ENCODE assay signal across 38 cellular contexts in genomic region chr3:14641346-14641745, GRCh38. TPM values are rescaled to one million over a fixed set of nuclear protein-coding genes. Genes with fewer than 3 reads are reported as not detected.
"Had no signal": no experiment of that assay in that cellular context is flagged by ENCODE, and none has a peak within 500 bp of the region (broad histone marks: within the 10 kb centered on the region; RNA-seq: fewer than 3 reads in every experiment).

No MANE protein-coding gene starts in this region.

- H3K9me3 Mint-ChIP-seq: activated naive CD4-positive, alpha-beta T cell treated with anti-CD3 and anti-CD28 coated beads for 36 hours; activated naive CD4-positive, alpha-beta T cell treated with anti-CD3 and anti-CD28 coated beads, Interleukin-2, amount 10 ng/mL, durations not matched to agents 7 days and 5 days; activated naive CD4-positive, alpha-beta T cell treated with anti-CD3 and anti-CD28 coated beads, Interleukin-2, amount 50 U/mL, for 24 hours; activated naive CD4-positive, alpha-beta T cell treated with anti-CD3 and anti-CD28 coated beads, Interleukin-2, amount 50 U/mL, for 72 hours; activated naive CD8-positive, alpha-beta T cell treated with anti-CD3 and anti-CD28 coated beads for 36 hours; activated naive CD8-positive, alpha-beta T cell treated with anti-CD3 and anti-CD28 coated beads, Interleukin-2, amount 10 ng/mL, durations not matched to agents 7 days and 5 days; activated naive CD8-positive, alpha-beta T cell treated with anti-CD3 and anti-CD28 coated beads, Interleukin-2, amount 50 U/mL, for 24 hours; activated T-cell treated with anti-CD3 and anti-CD28 coated beads, Interleukin-2, amount 50 U/mL, for 24 hours; activated T-cell treated with anti-CD3 and anti-CD28 coated beads, Interleukin-2, amount 50 U/mL, for 4 hours; activated T-helper 1 cell treated with anti-CD3 and anti-CD28 coated beads, Interleukin-12 subunit alpha, Interleukin-12 subunit beta, Interleukin-2, Interleukin-4 antibody, amounts not matched to agents 30 ng/mL and 10 ng/mL and 1 ng/mL, durations not matched to agents 14 hours and 24 hours and 36 hours; activated T-helper 17 cell treated with anti-CD3 and anti-CD28 coated beads, Interleukin-2, amount 50 U/mL, for 72 hours; activated T-helper 2 cell treated with anti-CD3 and anti-CD28 coated beads, Interferon-gamma antibody, Interleukin-2, Interleukin-4, amounts not matched to agents 10 μg/mL and 5 μg/mL and 100 μg/mL, durations not matched to agents 14 hours and 24 hours and 36 hours; central memory CD8-positive, alpha-beta T cell had no signal

- H3K27ac Mint-ChIP-seq: activated naive CD4-positive, alpha-beta T cell treated with anti-CD3 and anti-CD28 coated beads for 36 hours; activated naive CD4-positive, alpha-beta T cell treated with anti-CD3 and anti-CD28 coated beads, Interleukin-2, amount 10 ng/mL, durations not matched to agents 7 days and 5 days; activated naive CD4-positive, alpha-beta T cell treated with anti-CD3 and anti-CD28 coated beads, Interleukin-2, amount 50 U/mL, for 24 hours; activated naive CD4-positive, alpha-beta T cell treated with anti-CD3 and anti-CD28 coated beads, Interleukin-2, amount 50 U/mL, for 72 hours; activated naive CD8-positive, alpha-beta T cell; activated naive CD8-positive, alpha-beta T cell treated with anti-CD3 and anti-CD28 coated beads for 36 hours; activated naive CD8-positive, alpha-beta T cell treated with anti-CD3 and anti-CD28 coated beads, Interleukin-2, amount 10 ng/mL, durations not matched to agents 7 days and 5 days; activated naive CD8-positive, alpha-beta T cell treated with anti-CD3 and anti-CD28 coated beads, Interleukin-2, amount 50 U/mL, for 24 hours; activated T-cell treated with anti-CD3 and anti-CD28 coated beads, Interleukin-2, amount 50 U/mL, for 24 hours; activated T-helper 1 cell treated with anti-CD3 and anti-CD28 coated beads, Interleukin-12 subunit alpha, Interleukin-12 subunit beta, Interleukin-2, Interleukin-4 antibody, amounts not matched to agents 30 ng/mL and 10 ng/mL and 1 ng/mL, durations not matched to agents 14 hours and 24 hours and 36 hours; activated T-helper 17 cell treated with anti-CD3 and anti-CD28 coated beads, Interleukin-2, amount 50 U/mL, for 72 hours; activated T-helper 2 cell treated with anti-CD3 and anti-CD28 coated beads, Interferon-gamma antibody, Interleukin-2, Interleukin-4, amounts not matched to agents 10 μg/mL and 5 μg/mL and 100 μg/mL, durations not matched to agents 14 hours and 24 hours and 36 hours; brain had no signal

- H3K4me3 ChIP-seq: adrenal gland, ascending aorta, body of pancreas, breast epithelium, cardiac muscle cell had no signal

- H3K36me3 Mint-ChIP-seq: activated naive CD4-positive, alpha-beta T cell treated with anti-CD3 and anti-CD28 coated beads, Interleukin-2, amount 10 ng/mL, durations not matched to agents 7 days and 5 days; activated naive CD4-positive, alpha-beta T cell treated with anti-CD3 and anti-CD28 coated beads, Interleukin-2, amount 50 U/mL, for 24 hours; activated naive CD4-positive, alpha-beta T cell treated with anti-CD3 and anti-CD28 coated beads, Interleukin-2, amount 50 U/mL, for 72 hours; activated naive CD8-positive, alpha-beta T cell; activated naive CD8-positive, alpha-beta T cell treated with anti-CD3 and anti-CD28 coated beads for 36 hours; activated naive CD8-positive, alpha-beta T cell treated with anti-CD3 and anti-CD28 coated beads, Interleukin-2, amount 10 ng/mL, durations not matched to agents 7 days and 5 days; brain had no signal

- DNase-seq: activated effector memory CD4-positive, alpha-beta T cell treated with anti-CD3 and anti-CD28 coated beads, Interleukin-2, amount 50 U/mL, for 16 hours; activated effector memory CD4-positive, alpha-beta T cell treated with Interleukin-2 at 50 U/mL for 16 hours; activated gamma-delta T cell; activated gamma-delta T cell treated with Interleukin-2 at 50 U/mL for 16 hours; activated naive CD4-positive, alpha-beta T cell; activated naive CD4-positive, alpha-beta T cell treated with anti-CD3 and anti-CD28 coated beads for 36 hours; activated naive CD4-positive, alpha-beta T cell treated with anti-CD3 and anti-CD28 coated beads, Interleukin-2, amount 10 ng/mL, durations not matched to agents 7 days and 5 days; activated naive CD4-positive, alpha-beta T cell treated with anti-CD3 and anti-CD28 coated beads, Interleukin-2, amount 50 U/mL, for 16 hours; activated naive CD4-positive, alpha-beta T cell treated with Interleukin-2 at 50 U/mL for 16 hours; activated naive CD8-positive, alpha-beta T cell treated with anti-CD3 and anti-CD28 coated beads for 36 hours; activated naive CD8-positive, alpha-beta T cell treated with anti-CD3 and anti-CD28 coated beads, Interleukin-2, amount 10 ng/mL, durations not matched to agents 7 days and 5 days; activated naive CD8-positive, alpha-beta T cell treated with anti-CD3 and anti-CD28 coated beads, Interleukin-2, amount 50 U/mL, for 24 hours; activated T-cell treated with anti-CD3 and anti-CD28 coated beads, Interleukin-2, amount 50 U/mL, for 1 hour; activated T-cell treated with anti-CD3 and anti-CD28 coated beads, Interleukin-2, amount 50 U/mL, for 24 hours; activated T-cell treated with anti-CD3 and anti-CD28 coated beads, Interleukin-2, amount 50 U/mL, for 4 hours; activated T-cell treated with anti-CD3 and anti-CD28 coated beads, Interleukin-2, amount 50 U/mL, for 48 hours; adrenal gland; amniotic stem cell; amygdala; anterior cingulate cortex; aorta; body of pancreas; brain microvascular endothelial cell; central memory CD4-positive, alpha-beta T cell; cerebellar nuclear complex had no signal

- H3K4me1 ChIP-seq: adrenal gland, ascending aorta, body of pancreas, breast epithelium had no signal

- ATAC-seq: activated naive CD4-positive, alpha-beta T cell treated with anti-CD3 and anti-CD28 coated beads, Interleukin-2, amount 50 U/mL, for 72 hours; activated naive CD8-positive, alpha-beta T cell treated with anti-CD3 and anti-CD28 coated beads, Interleukin-2, amount 50 U/mL, for 24 hours; activated T-cell treated with anti-CD3 and anti-CD28 coated beads, Interleukin-2, amount 50 U/mL, for 4 hours; activated T-helper 17 cell treated with anti-CD3 and anti-CD28 coated beads, Interleukin-2, amount 50 U/mL, for 72 hours; body of pancreas had no signal

- H3K27me3 ChIP-seq: ascending aorta, body of pancreas had no signal

- H3K4me1 Mint-ChIP-seq: activated naive CD4-positive, alpha-beta T cell treated with anti-CD3 and anti-CD28 coated beads, Interleukin-2, amount 50 U/mL, for 24 hours; activated naive CD8-positive, alpha-beta T cell treated with anti-CD3 and anti-CD28 coated beads, Interleukin-2, amount 50 U/mL, for 24 hours; activated T-helper 17 cell treated with anti-CD3 and anti-CD28 coated beads, Interleukin-2, amount 50 U/mL, for 72 hours had no signal

- H3K36me3 ChIP-seq: adrenal gland, ascending aorta, brain microvascular endothelial cell, breast epithelium, cardiac muscle cell had no signal

- H3K27ac ChIP-seq: adrenal gland, ascending aorta, body of pancreas, brain microvascular endothelial cell, breast epithelium, cardiac muscle cell had no signal

- H3K4me3 Mint-ChIP-seq: activated naive CD4-positive, alpha-beta T cell treated with anti-CD3 and anti-CD28 coated beads for 36 hours; activated naive CD4-positive, alpha-beta T cell treated with anti-CD3 and anti-CD28 coated beads, Interleukin-2, amount 10 ng/mL, durations not matched to agents 7 days and 5 days; activated naive CD4-positive, alpha-beta T cell treated with anti-CD3 and anti-CD28 coated beads, Interleukin-2, amount 50 U/mL, for 24 hours; activated naive CD8-positive, alpha-beta T cell; activated naive CD8-positive, alpha-beta T cell treated with anti-CD3 and anti-CD28 coated beads for 36 hours; activated naive CD8-positive, alpha-beta T cell treated with anti-CD3 and anti-CD28 coated beads, Interleukin-2, amount 10 ng/mL, durations not matched to agents 7 days and 5 days; activated naive CD8-positive, alpha-beta T cell treated with anti-CD3 and anti-CD28 coated beads, Interleukin-2, amount 50 U/mL, for 24 hours; activated T-cell treated with anti-CD3 and anti-CD28 coated beads, Interleukin-2, amount 50 U/mL, for 24 hours; activated T-cell treated with anti-CD3 and anti-CD28 coated beads, Interleukin-2, amount 50 U/mL, for 4 hours; activated T-helper 1 cell treated with anti-CD3 and anti-CD28 coated beads, Interleukin-12 subunit alpha, Interleukin-12 subunit beta, Interleukin-2, Interleukin-4 antibody, amounts not matched to agents 30 ng/mL and 10 ng/mL and 1 ng/mL, durations not matched to agents 14 hours and 24 hours and 36 hours; activated T-helper 17 cell treated with anti-CD3 and anti-CD28 coated beads, Interleukin-2, amount 50 U/mL, for 72 hours; brain; central memory CD8-positive, alpha-beta T cell had no signal

- H3K9me3 ChIP-seq: adrenal gland, ascending aorta, body of pancreas, breast epithelium had no signal

RNA-seq across cellular contexts. Expression of gene C3orf20, which starts 33.6 kb away (rescaled TPM):
- total RNA-seq: ascending aorta, body of pancreas, chondrocyte had no signal
- polyA plus RNA-seq: adipose tissue, adrenal gland, aorta, cardiac muscle cell had no signal
